Comparison of ENCODE assay signal across 1 cellular context in genomic region chr10:61683319-61683718, GRCh38.
TF ChIP-seq lines count a peak whose summit lies in the region.

No MANE protein-coding gene starts in this region.

TF ChIP-seq in Ishikawa, 13 proteins besides CTCF, POLR2A, EP300 and RAD21 (continued from another document):
- TF ChIP-seq REST (IDR thresholded peaks at IDR 0.05; ENCODE audit: low read depth) (no peak), CEBPB (IDR thresholded peaks at IDR 0.05) (0 out of 2 replicates have a peak, but pooled peaks have one; percentile 12), NFIC (IDR thresholded peaks at IDR 0.05) (no peak), YY1 (IDR thresholded peaks at IDR 0.05; ENCODE audit: low read depth) (no peak), TAF1 (IDR thresholded peaks at IDR 0.05; ENCODE audit: low read depth) (no peak), TCF12 (IDR thresholded peaks at IDR 0.05; ENCODE audit: low read depth) (no peak)
TF ChIP-seq in Ishikawa: peak in this region for 1.
